ENCODE assay signal across 15 cellular contexts in genomic region chr6:125588268-125588667, GRCh38.
DNase-seq lines count a peak whose midpoint lies in the region; ATAC-seq and TF ChIP-seq lines count a peak whose summit lies in the region.
"Had no signal": no experiment of that assay in that cellular context is flagged by ENCODE, and none has a peak within 500 bp of the region (broad histone marks: within the 10 kb centered on the region; RNA-seq: fewer than 3 reads in every experiment).

No MANE protein-coding gene starts in this region.

- no peaks in the 10 kb centered on the region for H3K9me3 ChIP-seq in heart left ventricle
- no peaks in the 10 kb centered on the region for H3K9me3 ChIP-seq in effector memory CD4-positive, alpha-beta T cell (ENCODE audit: control insufficient read depth, low read length)

- TF ChIP-seq POLR2A in heart left ventricle (IDR thresholded peaks at IDR 0.05), result no peak

- no peaks in the 10 kb centered on the region for H3K36me3 ChIP-seq in brain microvascular endothelial cell (replicated peaks)
- no peaks in the 10 kb centered on the region for H3K36me3 ChIP-seq in heart left ventricle
- H3K36me3 ChIP-seq in effector memory CD4-positive, alpha-beta T cell (ENCODE audit: control insufficient read depth, insufficient read depth, low read length), result no peaks in the 10 kb centered on the region

- intact Hi-C loops in Right ventricle myocardium inferior (cut with DNase I) (loop anchor here (5.0 kb wide), 1 partner anchor 51 kb away; no protein-coding TSS in a partner anchor), left cardiac atrium (cut with DNase I) (loop anchor here in 1 of 2 donors (10.0 kb wide), 1 partner anchor 157 kb away; the partner anchor contains the start of gene HEY2), heart left ventricle (cut with DNase I) (loop anchor here in 9 of 10 donors (1.0 to 10.0 kb wide), 6 partner anchors 84 to 273 kb away; partner anchors contain the start of gene HEY2 (in 8 of the 9))

- H3K4me3 ChIP-seq in brain microvascular endothelial cell (ENCODE audit: low read depth, low read length) (no peak overlapping the region), heart left ventricle (no peak overlapping the region)
- no peak overlapping the region for H3K4me3 ChIP-seq in effector memory CD4-positive, alpha-beta T cell (ENCODE audit: insufficient read depth, low read depth, low read length, poor library complexity, severe bottlenecking)

- H3K27ac ChIP-seq in brain microvascular endothelial cell (no peak overlapping the region), heart left ventricle (peak overlapping the region in 10 of 12 donors; percentile 27 to 76 (median 58))
- H3K27ac ChIP-seq in effector memory CD4-positive, alpha-beta T cell (ENCODE audit: insufficient read depth, low read length, poor library complexity, severe bottlenecking), result no peak overlapping the region
- H3K27ac ChIP-seq: 22Rv1, RWPE1 had no signal

- 24 to 31% (median 26%) methylated on average over 6 of the region's 6 CpGs for WGBS in heart left ventricle, 4 donors

- TF ChIP-seq CTCF in brain microvascular endothelial cell (IDR thresholded peaks at IDR 0.05; ENCODE audit: low read depth, low read length, missing control alignments), result no peak
- TF ChIP-seq CTCF in heart left ventricle (IDR thresholded peaks at IDR 0.05), result no peak

- H3K4me1 ChIP-seq in heart left ventricle, result peaks cover 0 to 26% (median 3%) of the 10 kb centered on the region in 12 donors
- no peaks in the 10 kb centered on the region for H3K4me1 ChIP-seq in effector memory CD4-positive, alpha-beta T cell (ENCODE audit: control insufficient read depth, insufficient read depth, low read length, poor library complexity, severe bottlenecking)

- in situ Hi-C loops in brain microvascular endothelial cell (cut with HindIII; ENCODE audit: low pct_ligation_motif_present, low sequenced_read_pairs), result no loop called here

- no peak for DNase-seq in Right ventricle myocardium inferior (ENCODE audit: missing footprints)
- DNase-seq in left cardiac atrium, result no peak
- peak; percentile 31 for DNase-seq in brain microvascular endothelial cell
- DNase-seq in heart left ventricle, result peak in 3 of 5 donors; percentile 31 to 32 (median 32)
- DNase-seq in pulmonary artery endothelial cell (ENCODE audit: low read depth, low spot score), result peak; percentile 93
- no peak for DNase-seq in effector memory CD4-positive, alpha-beta T cell
- DNase-seq in AML-193 (lab: John Stamatoyannopoulos, UW), result no peak
- DNase-seq: CD4-positive, alpha-beta memory T cell; DMS79; H9; NCI-H187; NCI-H446 had no signal

- H3K27me3 ChIP-seq in brain microvascular endothelial cell (replicated peaks) (no peaks in the 10 kb centered on the region), heart left ventricle (no peaks in the 10 kb centered on the region)
- H3K27me3 ChIP-seq in effector memory CD4-positive, alpha-beta T cell (replicated peaks; ENCODE audit: control insufficient read depth, insufficient read depth, low read length, poor library complexity, severe bottlenecking), result no peaks in the 10 kb centered on the region

- ATAC-seq in Right ventricle myocardium inferior (peak; percentile 81), left cardiac atrium (no peak), heart left ventricle (peak; percentile 47 to 89 (median 80)), HG02973 (IDR thresholded peaks at IDR 0.05; ENCODE audit: unreplicated experiment) (no peak)

Comparison
In these comparisons a context has a peak if more than half of its experiments do, and no peak if none do; other contexts are left out.
1. ATAC-seq: peak in Right ventricle myocardium inferior (single experiment) and heart left ventricle (4 of 4); none in left cardiac atrium (0 of 2) and HG02973 (single experiment).
2. DNase-seq: peak in brain microvascular endothelial cell (single experiment), heart left ventricle (3 of 5) and pulmonary artery endothelial cell (single experiment); none in Right ventricle myocardium inferior (single experiment), left cardiac atrium (single experiment), effector memory CD4-positive, alpha-beta T cell (0 of 3) and AML-193 (0 of 2).
3. H3K27ac ChIP-seq: peak in heart left ventricle (10 of 12); none in brain microvascular endothelial cell (single experiment) and effector memory CD4-positive, alpha-beta T cell (single experiment).